Comparison of ENCODE assay signal across 1 cellular context in genomic region chr4:84492737-84493091, GRCh38.
A peak's percentile ranks its signal among the peaks of the same experiment; 100 is the strongest.
TF ChIP-seq lines count a peak whose summit lies in the region.

No MANE protein-coding gene starts in this region.

TF ChIP-seq in GM23338, 12 proteins besides CTCF, POLR2A, EP300 and RAD21 (continued from another document):
- TF ChIP-seq ZNF462 (CRISPR knock-in tag; IDR thresholded peaks at IDR 0.05): no peak
- peak; percentile 94 for TF ChIP-seq EZH2 (IDR thresholded peaks at IDR 0.05; ENCODE audit: low read depth, unreplicated experiment)
- TF ChIP-seq CREB1 (CRISPR knock-in tag; IDR thresholded peaks at IDR 0.05; ENCODE audit: low read depth): no peak
- no peak for TF ChIP-seq POLR2AphosphoS5 (IDR thresholded peaks at IDR 0.05; ENCODE audit: low read depth)
- TF ChIP-seq JUNB (IDR thresholded peaks at IDR 0.05; ENCODE audit: unreplicated experiment): no peak
- TF ChIP-seq NANOG (IDR thresholded peaks at IDR 0.05; ENCODE audit: borderline replicate concordance): no peak
